Comparison of ENCODE assay signal across 8 cellular contexts in the genomic region with DNA sequence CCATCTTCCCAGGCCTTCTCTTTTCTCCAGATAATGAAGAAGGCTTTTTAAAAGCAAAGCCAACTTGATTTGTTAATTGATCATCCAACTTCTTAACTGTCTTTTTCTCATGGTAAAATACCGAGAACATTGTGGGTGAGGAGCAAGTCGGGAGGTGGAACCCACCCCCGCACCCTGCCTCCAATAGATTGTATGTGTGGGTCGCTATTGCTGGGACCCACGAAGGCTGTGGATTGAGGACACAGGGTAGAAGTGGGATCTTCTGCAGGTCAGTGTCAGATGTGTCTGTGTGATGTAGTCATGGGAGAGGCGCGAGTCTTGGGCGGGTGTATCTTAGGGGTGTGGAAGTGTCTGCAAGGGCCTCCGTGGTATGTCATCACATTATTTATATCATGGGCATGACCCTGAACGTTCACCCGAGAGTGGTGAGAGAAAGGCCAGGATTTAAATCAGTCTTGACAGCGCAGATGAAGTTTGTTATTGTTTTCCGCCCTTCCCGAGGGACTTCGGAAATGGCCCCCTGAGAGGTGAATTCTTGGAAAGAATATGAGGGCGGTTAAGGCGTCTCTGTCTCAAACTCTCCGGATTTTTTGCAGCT. TPM values are rescaled to one million over a fixed set of nuclear protein-coding genes. Genes with fewer than 3 reads are reported as not detected.
A peak's percentile ranks its signal among the peaks of the same experiment; 100 is the strongest.
DNase-seq lines count a peak whose midpoint lies in the region; ATAC-seq and TF ChIP-seq lines count a peak whose summit lies in the region.

No MANE protein-coding gene starts in this region.

- peak overlapping the region; percentile 99 for H3K27ac Mint-ChIP-seq in T-helper 17 cell

- H3K4ac ChIP-seq in mesendoderm (ENCODE audit: low read depth, low read length): no peak overlapping the region

- no peaks in the 10 kb centered on the region for H3K36me3 ChIP-seq in mesendoderm (ENCODE audit: control insufficient read depth, insufficient read depth, low read length)
- H3K36me3 ChIP-seq in tibial nerve: no peaks in the 10 kb centered on the region

- no CpG with 5 or more reads among the region's 18 CpGs for WGBS in mesendoderm (ENCODE audit: extremely low coverage, insufficient coverage, low lambda C conversion rate)
- 15 to 23% methylated on average over 13 to 18 of the region's 18 CpGs for WGBS in tibial nerve, 2 donors

- no peak overlapping the region for H3K18ac ChIP-seq in mesendoderm (ENCODE audit: low read length)

- no peak overlapping the region for H4K5ac ChIP-seq in mesendoderm (ENCODE audit: low read length)

- peak overlapping the region; percentile 68 for H3K9ac ChIP-seq in mesendoderm (ENCODE audit: low read length)

- peak overlapping the region; percentile 77 for H3K56ac ChIP-seq in mesendoderm (ENCODE audit: low read length)

- H3K27me3 ChIP-seq in dorsolateral prefrontal cortex (no peaks in the 10 kb centered on the region), mesendoderm (ENCODE audit: insufficient read depth, low read length, poor library complexity) (no peaks in the 10 kb centered on the region), tibial nerve (no peaks in the 10 kb centered on the region)

- peaks cover 2% of the 10 kb centered on the region for H3K79me1 ChIP-seq in mesendoderm (ENCODE audit: low read length)

- no peak overlapping the region for H2AK5ac ChIP-seq in mesendoderm (ENCODE audit: low read length)

- H3K36me3 Mint-ChIP-seq in T-helper 17 cell (ENCODE audit: low read depth): peaks cover 4% of the 10 kb centered on the region

- no peak overlapping the region for H3K23ac ChIP-seq in mesendoderm (ENCODE audit: low read length)

- peaks cover 29% of the 10 kb centered on the region for H3K4me1 Mint-ChIP-seq in T-helper 17 cell

- peak; percentile 11 for ATAC-seq in HG02798 (IDR thresholded peaks at IDR 0.05; ENCODE audit: poor library complexity, unreplicated experiment)
- peak; percentile 15 for ATAC-seq in T-helper 17 cell
- ATAC-seq in HG03457 (IDR thresholded peaks at IDR 0.05; ENCODE audit: unreplicated experiment): no peak
- ATAC-seq in GM21786 (IDR thresholded peaks at IDR 0.05; ENCODE audit: unreplicated experiment): no peak

- TF ChIP-seq CTCF in dorsolateral prefrontal cortex (IDR thresholded peaks at IDR 0.05 in 54 of 56, conservative IDR thresholded peaks at IDR 0.05 in 2 of 56; ENCODE audit: low read depth in 1 of 56, partially characterized antibody in 56 of 56): peak in 1 of 56 donors; percentile 8
- no peak for TF ChIP-seq CTCF in tibial nerve (IDR thresholded peaks at IDR 0.05)

- no peak for TF ChIP-seq POLR2A in tibial nerve (IDR thresholded peaks at IDR 0.05)

- peak overlapping the region; percentile 99 for H3K4me3 Mint-ChIP-seq in T-helper 17 cell

- peak; percentile 56 for DNase-seq in EH (ENCODE audit: low read depth)
- DNase-seq in T-helper 17 cell: peak in 1 of 3 donors; percentile 8
- peak in 3 of 10 donors; percentile 24 to 48 (median 46) for DNase-seq in dorsolateral prefrontal cortex
- DNase-seq in mesendoderm: peak; percentile 7
- peak; percentile 16 to 33 for DNase-seq in tibial nerve (ENCODE audit: low spot score in 2 of 2)

- H3K9me3 ChIP-seq in T-helper 17 cell (ENCODE audit: control insufficient read depth, low read length, poor library complexity, severe bottlenecking) (no peaks in the 10 kb centered on the region), tibial nerve (no peaks in the 10 kb centered on the region)

- no peaks in the 10 kb centered on the region for H3K79me2 ChIP-seq in mesendoderm (ENCODE audit: control insufficient read depth, insufficient read depth, low read length)

- TF ChIP-seq EP300 in tibial nerve (IDR thresholded peaks at IDR 0.05): no peak

- H2BK120ac ChIP-seq in mesendoderm (ENCODE audit: low read depth, low read length): no peak overlapping the region

- no peaks in the 10 kb centered on the region for H3K4me1 ChIP-seq in mesendoderm (ENCODE audit: control insufficient read depth, low read depth, low read length)
- peaks cover 0 to 49% (median 14%) of the 10 kb centered on the region in 4 donors for H3K4me1 ChIP-seq in tibial nerve

- H3K4me3 ChIP-seq in dorsolateral prefrontal cortex: peak overlapping the region; percentile 50 to 100 (median 93)
- peak overlapping the region; percentile 57 for H3K4me3 ChIP-seq in mesendoderm (ENCODE audit: low read length)
- H3K4me3 ChIP-seq in tibial nerve: peak overlapping the region; percentile 40 to 88 (median 78)

- peak overlapping the region; percentile 77 for H3K4me2 ChIP-seq in mesendoderm (ENCODE audit: low read length)

- no peaks in the 10 kb centered on the region for H3K27me3 Mint-ChIP-seq in T-helper 17 cell

- intact Hi-C loops in dorsolateral prefrontal cortex (cut with DNase I): loop anchor here (5.0 to 10.0 kb wide), 3 partner anchors 36 to 74 kb away; no protein-coding TSS in a partner anchor

- no peak overlapping the region for H2BK15ac ChIP-seq in mesendoderm (replicated peaks; ENCODE audit: low read depth)

- no peak overlapping the region for H4K8ac ChIP-seq in mesendoderm (ENCODE audit: low read depth, low read length)

- H3K27ac ChIP-seq in dorsolateral prefrontal cortex (peak overlapping the region; percentile 73 to 99 (median 97)), mesendoderm (ENCODE audit: low read depth, low read length) (no peak overlapping the region), tibial nerve (peak overlapping the region; percentile 67 to 93 (median 92))

- H2BK5ac ChIP-seq in mesendoderm (ENCODE audit: low read length): no peak overlapping the region

RNA-seq across cellular contexts. Expression of gene PAQR8, which starts 0.5 kb away (rescaled TPM):
- total RNA-seq in T-helper 17 cell (1 to 10 TPM; 3.6 to 7.7 TPM), dorsolateral prefrontal cortex (100 to 1,000 TPM in 46 of 120 experiments, 10 to 100 TPM in 74; 40.1 to 180 (median 87.5) TPM), tibial nerve (10 to 100 TPM; 12.6 to 33.2 (median 22.3) TPM)
- polyA plus RNA-seq in mesendoderm (2013, experiment 1 of 2): 2.7 TPM
- polyA plus RNA-seq in mesendoderm (2013, experiment 2 of 2): 2.6 TPM

RNA-seq across cellular contexts. Expression of gene EFHC1, which starts 58.7 kb away (rescaled TPM):
- total RNA-seq in T-helper 17 cell (1 to 10 TPM; 5.3 to 7.5 TPM), dorsolateral prefrontal cortex (10 to 100 TPM; 18.1 to 39.8 (median 27.3) TPM), tibial nerve (10 to 100 TPM; 30.6 to 45.6 (median 37.7) TPM)
- 7.6 TPM for polyA plus RNA-seq in mesendoderm (2013, experiment 1 of 2)
- polyA plus RNA-seq in mesendoderm (2013, experiment 2 of 2): 7.2 TPM

Comparison
In these comparisons a context has a peak if more than half of its experiments do, and no peak if none do; other contexts are left out.
1. ATAC-seq: peak in HG02798 (single experiment) and T-helper 17 cell (single experiment); none in HG03457 (single experiment) and GM21786 (single experiment).
2. Peak in every context shown above with its lines, with median percentiles within 50 percentile points of each other: H3K4me3 ChIP-seq.